In the genomic region with DNA sequence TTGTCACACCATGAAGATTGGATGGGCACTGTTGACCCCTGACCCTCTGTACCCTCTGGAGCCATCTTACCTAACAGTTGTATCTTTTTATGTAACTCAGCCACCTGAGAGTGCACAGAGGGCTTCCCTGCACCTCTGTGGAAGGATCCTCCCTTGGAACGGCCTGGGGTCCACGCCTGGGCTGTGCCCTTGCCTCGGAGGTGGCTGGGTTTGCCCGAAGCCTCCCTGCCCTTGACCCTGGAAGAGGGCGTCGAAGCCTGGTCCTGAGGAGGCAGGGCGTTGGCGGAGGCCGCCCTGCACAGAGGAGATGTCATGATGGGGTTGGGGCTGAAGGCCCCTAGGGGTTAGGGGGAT, we compare ENCODE assay signal across 9 cellular contexts. TPM values are rescaled to one million over a fixed set of nuclear protein-coding genes. Genes with fewer than 3 reads are reported as not detected.
DNase-seq lines count a peak whose midpoint lies in the region; ATAC-seq, FAIRE-seq and TF ChIP-seq lines count a peak whose summit lies in the region.
"Had no signal": no experiment of that assay in that cellular context is flagged by ENCODE, and none has a peak within 500 bp of the region (broad histone marks: within the 10 kb centered on the region; RNA-seq: fewer than 3 reads in every experiment).

No MANE protein-coding gene starts in this region.

- H3K79me2 ChIP-seq in OCI-LY3 (ENCODE audit: low read length): peaks cover 15% of the 10 kb centered on the region

- WGBS in esophagus, 2 donors: 4 to 5% methylated on average over 9 of the region's 9 CpGs
- 3 to 8% methylated on average over 9 of the region's 9 CpGs for WGBS in sigmoid colon, 2 donors

- peak overlapping the region; percentile 60 for H3K9ac ChIP-seq in OCI-LY3 (ENCODE audit: low read length)

- no peaks in the 10 kb centered on the region for H4K20me1 ChIP-seq in OCI-LY3 (ENCODE audit: insufficient read depth, low read length)

- no peak for ATAC-seq in left cardiac atrium

- H3K4me1 ChIP-seq in right atrium auricular region (peaks cover 0 to 18% of the 10 kb centered on the region in 2 donors), OCI-LY3 (ENCODE audit: low read length) (peaks cover 28% of the 10 kb centered on the region), esophagus (ENCODE audit: control insufficient read depth in 2 of 2, insufficient read depth in 2 of 2, low read length in 1 of 2) (peaks cover 8 to 13% of the 10 kb centered on the region in 2 donors), sigmoid colon (peaks cover 0 to 22% (median 19%) of the 10 kb centered on the region in 4 donors)

- FAIRE-seq in GM12892 (lab: Jason Lieb, UNC): no peak

- peak overlapping the region; percentile 78 to 88 for H3K4me3 ChIP-seq in right atrium auricular region
- H3K4me3 ChIP-seq in OCI-LY3 (ENCODE audit: low read length): peak overlapping the region; percentile 81
- peak overlapping the region; percentile 60 to 78 for H3K4me3 ChIP-seq in esophagus (ENCODE audit: low read depth in 1 of 2, low read length in 2 of 2)
- peak overlapping the region; percentile 54 to 82 (median 71) for H3K4me3 ChIP-seq in sigmoid colon

- H2AFZ ChIP-seq in OCI-LY3 (ENCODE audit: low read depth, low read length): peak overlapping the region; percentile 99

- intact Hi-C loops in left cardiac atrium (cut with DNase I): loop anchor here in 1 of 2 donors (10.0 kb wide), 1 partner anchor 60 kb away; a partner anchor contains a TSS
- intact Hi-C loops in sigmoid colon (cut with DNase I): loop anchor here (1.0 to 10.0 kb wide), 3 partner anchors 53 to 310 kb away; a partner anchor contains a TSS

- TF ChIP-seq EP300 in sigmoid colon (IDR thresholded peaks at IDR 0.05): no peak

- DNase-seq in right atrium auricular region (ENCODE audit: low spot score): no peak
- DNase-seq in left cardiac atrium: no peak
- no peak for DNase-seq in sigmoid colon
- no peak for DNase-seq in middle frontal gyrus (ENCODE audit: extremely low spot score, low spot score)
- DNase-seq in Ammon's horn (ENCODE audit: low spot score): no peak
- no peak for DNase-seq in GM12892 (ENCODE audit: insufficient read length)

- TF ChIP-seq CTCF in right atrium auricular region (IDR thresholded peaks at IDR 0.05): no peak
- TF ChIP-seq CTCF in OCI-LY3 (IDR thresholded peaks at IDR 0.05; ENCODE audit: low read depth, low read length): no peak
- TF ChIP-seq CTCF in sigmoid colon (IDR thresholded peaks at IDR 0.05): no peak

- H3K9me3 ChIP-seq in right atrium auricular region (no peaks in the 10 kb centered on the region), OCI-LY3 (ENCODE audit: insufficient read depth, low read length) (no peaks in the 10 kb centered on the region), esophagus (ENCODE audit: control insufficient read depth in 2 of 2, insufficient read depth in 1 of 2, low read depth in 1 of 2, low read length in 1 of 2) (no peaks in the 10 kb centered on the region), sigmoid colon (no peaks in the 10 kb centered on the region)

- H3K36me3 ChIP-seq in right atrium auricular region: peaks cover 21% of the 10 kb centered on the region
- H3K36me3 ChIP-seq in OCI-LY3 (replicated peaks; ENCODE audit: low read depth, low read length): peaks cover 15% of the 10 kb centered on the region
- H3K36me3 ChIP-seq in esophagus (ENCODE audit: control insufficient read depth in 2 of 2, insufficient read depth in 2 of 2, low read length in 1 of 2): peaks cover 0 to 13% of the 10 kb centered on the region in 2 donors
- H3K36me3 ChIP-seq in sigmoid colon: peaks cover 5 to 32% (median 19%) of the 10 kb centered on the region in 4 donors

- peak overlapping the region; percentile 60 to 63 for H3K27ac ChIP-seq in right atrium auricular region
- H3K27ac ChIP-seq in OCI-LY3 (ENCODE audit: low read length): no peak overlapping the region
- peak overlapping the region; percentile 60 to 80 for H3K27ac ChIP-seq in esophagus (ENCODE audit: low read depth in 2 of 2, low read length in 1 of 2)
- H3K27ac ChIP-seq in sigmoid colon: peak overlapping the region; percentile 73 to 85 (median 78)

- H3K4me2 ChIP-seq in OCI-LY3 (ENCODE audit: low read length): peak overlapping the region; percentile 99

- no peaks in the 10 kb centered on the region for H3K27me3 ChIP-seq in right atrium auricular region
- H3K27me3 ChIP-seq in OCI-LY3 (ENCODE audit: low read depth, low read length): no peaks in the 10 kb centered on the region
- H3K27me3 ChIP-seq in esophagus (ENCODE audit: control insufficient read depth in 1 of 2, insufficient read depth in 2 of 2, low read length in 2 of 2): no peaks in the 10 kb centered on the region
- no peaks in the 10 kb centered on the region for H3K27me3 ChIP-seq in sigmoid colon

- no peak for TF ChIP-seq POLR2A in sigmoid colon (IDR thresholded peaks at IDR 0.05)
- no peak for TF ChIP-seq POLR2A in GM12892 (IDR thresholded peaks at IDR 0.05; ENCODE audit: low read depth, low read length)

RNA-seq across cellular contexts. Expression of a gene that starts 0.2 kb away (rescaled TPM):
- total RNA-seq in right atrium auricular region: under 1 TPM; 0.22 to 0.59 TPM
- total RNA-seq in left cardiac atrium: under 1 TPM; 0.56 to 0.68 TPM
- polyA plus RNA-seq in esophagus: under 1 TPM; 0.06 to 0.20 TPM
- not detected for total RNA-seq in sigmoid colon
- polyA plus RNA-seq in sigmoid colon: 1 to 10 TPM in 1 of 3 donors, under 1 TPM in 1, not detected in 1; 0.29 to 1.4 TPM
- polyA plus RNA-seq in GM12892 (2012; ENCODE audit: missing spikeins): 0.74 TPM

RNA-seq across cellular contexts. Expression of a gene that starts 0.8 kb away (rescaled TPM):
- 10 to 100 TPM; 78.0 to 82.8 TPM for total RNA-seq in right atrium auricular region
- total RNA-seq in left cardiac atrium: 100 to 1,000 TPM; 132 to 139 TPM
- 10 to 100 TPM; 76.7 to 86.9 TPM for polyA plus RNA-seq in esophagus
- 10 to 100 TPM; 57.6 to 98.0 (median 83.9) TPM for total RNA-seq in sigmoid colon
- 100 to 1,000 TPM in 1 of 3 donors, 10 to 100 TPM in 2; 65.0 to 187 (median 96.7) TPM for polyA plus RNA-seq in sigmoid colon
- polyA plus RNA-seq in GM12892 (2012; ENCODE audit: missing spikeins): 113 TPM

RNA-seq across cellular contexts. Expression of a gene that starts 15.6 kb away (rescaled TPM):
- 1 to 10 TPM; 7.4 to 8.4 TPM for total RNA-seq in right atrium auricular region
- 10 to 100 TPM; 11.3 to 15.1 TPM for total RNA-seq in left cardiac atrium
- polyA plus RNA-seq in esophagus: 1 to 10 TPM in 1 of 2 donors, under 1 TPM in 1; 0.87 to 3.6 TPM
- total RNA-seq in sigmoid colon: 10 to 100 TPM in 1 of 4 donors, 1 to 10 TPM in 3; 1.1 to 15.5 (median 1.9) TPM
- polyA plus RNA-seq in sigmoid colon: 1 to 10 TPM; 1.8 to 8.5 (median 4.2) TPM
- polyA plus RNA-seq in GM12892 (2012; ENCODE audit: missing spikeins): 0.34 TPM

RNA-seq across cellular contexts. Expression of a gene that starts 46.2 kb away (rescaled TPM):
- total RNA-seq in right atrium auricular region (not detected), left cardiac atrium (under 1 TPM; 0.24 to 0.50 TPM), sigmoid colon (1 to 10 TPM in 3 of 4 donors, under 1 TPM in 1; 0.16 to 3.0 (median 1.1) TPM)
- polyA plus RNA-seq in esophagus (not detected), sigmoid colon (under 1 TPM in 2 of 3 donors, not detected in 1; under 0.01 to 0.63 TPM)
- 0.38 TPM for polyA plus RNA-seq in GM12892 (2012; ENCODE audit: missing spikeins)
- total RNA-seq: pulmonary artery endothelial cell had no signal

RNA-seq across cellular contexts. Expression of a gene that starts 50.6 kb away (rescaled TPM):
- total RNA-seq in right atrium auricular region (1 to 10 TPM; 5.9 to 10.0 TPM), left cardiac atrium (1 to 10 TPM; 7.5 to 7.7 TPM), sigmoid colon (1 to 10 TPM in 3 of 4 donors, under 1 TPM in 1; 0.83 to 4.9 (median 2.4) TPM)
- polyA plus RNA-seq in esophagus (1 to 10 TPM; 1.2 to 1.4 TPM), sigmoid colon (1 to 10 TPM in 1 of 3 donors, under 1 TPM in 1, not detected in 1; 0.46 to 3.3 TPM)
- 3.6 TPM for polyA plus RNA-seq in GM12892 (2012; ENCODE audit: missing spikeins)
